Comparison of ENCODE assay signal across 17 cellular contexts in the genomic region with DNA sequence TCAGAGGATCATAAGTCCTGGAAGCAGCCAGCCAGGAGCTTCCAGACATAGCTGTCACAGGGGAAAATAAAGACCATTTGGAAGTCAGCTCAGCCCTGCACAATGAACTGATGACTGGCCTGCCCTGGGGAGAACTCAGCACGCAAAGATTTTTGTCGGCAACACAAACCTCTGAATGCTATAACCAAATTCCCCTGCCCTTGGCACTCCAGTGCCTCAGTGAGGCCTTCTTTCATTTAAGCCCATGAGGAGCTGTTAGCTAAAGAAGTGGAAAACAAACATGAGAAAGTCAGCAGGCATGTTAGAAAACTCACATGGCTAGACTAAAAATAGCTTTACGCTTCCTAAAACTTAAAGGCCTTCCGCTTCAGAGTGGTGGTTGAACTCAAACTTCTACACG.
A peak's percentile ranks its signal among the peaks of the same experiment; 100 is the strongest.
DNase-seq lines count a peak whose midpoint lies in the region; ATAC-seq and TF ChIP-seq lines count a peak whose summit lies in the region.
"Had no signal": no experiment of that assay in that cellular context is flagged by ENCODE, and none has a peak within 500 bp of the region (broad histone marks: within the 10 kb centered on the region; RNA-seq: fewer than 3 reads in every experiment).

No MANE protein-coding gene starts in this region.

- intact Hi-C loops in CD14-positive monocyte (cut with micrococcal nuclease) (loop anchor here (2.0 to 5.0 kb wide), 9 partner anchors 33 to 450 kb away; a partner anchor contains a TSS), ascending aorta (cut with DNase I) (loop anchor here (2.0 to 5.0 kb wide), 3 partner anchors 35 to 440 kb away; no protein-coding TSS in a partner anchor), heart right ventricle (cut with DNase I) (loop anchor here (2.0 to 10.0 kb wide), 13 partner anchors 80 to 447 kb away; a partner anchor contains a TSS), sciatic nerve (cut with DNase I) (loop anchor here (10.0 kb wide), 2 partner anchors 277 to 427 kb away; no protein-coding TSS in a partner anchor)

- peak overlapping the region; percentile 20 to 61 for H3K27ac ChIP-seq in ascending aorta
- peak overlapping the region in 9 of 10 donors; percentile 29 to 84 (median 60) for H3K27ac ChIP-seq in heart right ventricle
- H3K27ac ChIP-seq: HL-60, lower lobe of right lung had no signal

- H3K4me1 ChIP-seq in ascending aorta (peaks cover 0 to 15% of the 10 kb centered on the region in 2 donors), heart right ventricle (peaks cover 8 to 44% (median 28%) of the 10 kb centered on the region in 9 donors)

- H3K27me3 Mint-ChIP-seq in CD14-positive monocyte (ENCODE audit: low read depth in 3 of 3), result peaks cover 0 to 2% (median 1%) of the 10 kb centered on the region in 3 donors

- TF ChIP-seq CTCF in CD14-positive monocyte (IDR thresholded peaks at IDR 0.05), result no peak
- no peak for TF ChIP-seq CTCF in ascending aorta (IDR thresholded peaks at IDR 0.05)
- TF ChIP-seq CTCF in heart right ventricle (IDR thresholded peaks at IDR 0.05), result no peak

- H3K9me3 ChIP-seq in ascending aorta (no peaks in the 10 kb centered on the region), heart right ventricle (no peaks in the 10 kb centered on the region)
- H3K9me3 ChIP-seq: lower lobe of right lung had no signal

- H3K27me3 ChIP-seq in ascending aorta (no peaks in the 10 kb centered on the region), heart right ventricle (peaks cover 0 to 6% (median 0%) of the 10 kb centered on the region in 7 donors)

- no peaks in the 10 kb centered on the region for H3K9me3 Mint-ChIP-seq in CD14-positive monocyte
- H3K9me3 Mint-ChIP-seq: activated T-cell treated with anti-CD3 and anti-CD28 coated beads, Interleukin-2, amount 50 U/mL, for 4 hours had no signal

- WGBS in heart right ventricle, 2 donors, result 27 to 38% methylated on average over 5 of the region's 5 CpGs

- peaks cover 49% of the 10 kb centered on the region for H3K4me1 Mint-ChIP-seq in CD14-positive monocyte

- peak overlapping the region in 1 of 2 donors; percentile 4 for H3K4me3 Mint-ChIP-seq in CD14-positive monocyte
- H3K4me3 Mint-ChIP-seq: activated CD4-positive, alpha-beta T cell treated with anti-CD3 and anti-CD28 coated beads for 36 hours; activated T-cell treated with anti-CD3 and anti-CD28 coated beads, Interleukin-2, amount 50 U/mL, for 4 hours had no signal

- ATAC-seq in heart right ventricle (peak in 6 of 8 donors; percentile 25 to 44 (median 36)), sciatic nerve (peak; percentile 41), GM18907 (IDR thresholded peaks at IDR 0.05; ENCODE audit: unreplicated experiment) (no peak), GM21786 (IDR thresholded peaks at IDR 0.05; ENCODE audit: unreplicated experiment) (no peak)
- ATAC-seq: activated CD4-positive, alpha-beta T cell treated with anti-CD3 and anti-CD28 coated beads for 36 hours; activated T-cell treated with anti-CD3 and anti-CD28 coated beads, Interleukin-2, amount 50 U/mL, for 4 hours had no signal

- H3K27ac Mint-ChIP-seq in CD14-positive monocyte, result peak overlapping the region in 6 of 7 donors; percentile 20 to 82 (median 65)
- H3K27ac Mint-ChIP-seq: activated CD4-positive, alpha-beta T cell treated with anti-CD3 and anti-CD28 coated beads for 36 hours had no signal

- DNase-seq in CD14-positive monocyte (ENCODE audit: low spot score) (no peak), ascending aorta (ENCODE audit: low spot score in 2 of 2) (no peak), heart right ventricle (no peak), sciatic nerve (ENCODE audit: low spot score) (no peak), T1000 (lab: John Stamatoyannopoulos, UW) (no peak)
- no peak for DNase-seq in stimulated activated CD4-positive, alpha-beta T cell treated with anti-CD3 and anti-CD28 coated beads, Interleukin-2, amount 100 ng/mL, for 24 hours
- DNase-seq: activated CD4-positive, alpha-beta T cell treated with anti-CD3 and anti-CD28 coated beads for 36 hours; activated T-cell treated with anti-CD3 and anti-CD28 coated beads, Interleukin-2, amount 50 U/mL, for 4 hours; H7; hippocampal formation; lower lobe of right lung; occipital lobe; stimulated activated CD4-positive, alpha-beta T cell treated with anti-CD3 and anti-CD28 coated beads, Interleukin-12 subunit alpha, Interleukin-12 subunit beta, amount 100 ng/mL, for 4 hours; T-helper 1 cell had no signal

- no peaks in the 10 kb centered on the region for H3K36me3 Mint-ChIP-seq in CD14-positive monocyte

- H3K36me3 ChIP-seq in ascending aorta (no peaks in the 10 kb centered on the region), heart right ventricle (peaks cover 0 to 1% (median 0%) of the 10 kb centered on the region in 9 donors)
- H3K36me3 ChIP-seq: lower lobe of right lung had no signal

- H3K4me3 ChIP-seq in ascending aorta (no peak overlapping the region), heart right ventricle (no peak overlapping the region)

Comparison
In these comparisons a context has a peak if more than half of its experiments do, and no peak if none do; other contexts are left out.
1. ATAC-seq: peak in heart right ventricle (6 of 8) and sciatic nerve (single experiment); none in GM18907 (single experiment) and GM21786 (single experiment).